Comparison of ENCODE assay signal across 7 cellular contexts in genomic region chr4:121876070-121876469, GRCh38.
"Had no signal": no experiment of that assay in that cellular context is flagged by ENCODE, and none has a peak within 500 bp of the region (broad histone marks: within the 10 kb centered on the region; RNA-seq: fewer than 3 reads in every experiment).

No MANE protein-coding gene starts in this region.

- DNase-seq: GDM1, GF-D8 had no signal

- FAIRE-seq: G401.6, GM12891, GM12892, GM18507, GM19239 had no signal
